ENCODE assay signal across 12 cellular contexts in genomic region chr17:82270651-82271050, GRCh38. TPM values are rescaled to one million over a fixed set of nuclear protein-coding genes. Genes with fewer than 3 reads are reported as not detected.
DNase-seq lines count a peak whose midpoint lies in the region; ATAC-seq, FAIRE-seq and TF ChIP-seq lines count a peak whose summit lies in the region.
"Had no signal": no experiment of that assay in that cellular context is flagged by ENCODE, and none has a peak within 500 bp of the region (broad histone marks: within the 10 kb centered on the region; RNA-seq: fewer than 3 reads in every experiment).

No MANE protein-coding gene starts in this region.

- peaks cover 70% of the 10 kb centered on the region for H3K4me1 Mint-ChIP-seq in activated T-cell treated with anti-CD3 and anti-CD28 coated beads, Interleukin-2, amount 50 U/mL, for 4 hours (ENCODE audit: low read depth)
- H3K4me1 Mint-ChIP-seq in activated CD4-positive, alpha-beta memory T cell treated with anti-CD3 and anti-CD28 coated beads, Interleukin-2, amount 10 ng/mL, durations not matched to agents 7 days and 5 days = peaks cover 64% of the 10 kb centered on the region
- peaks cover 71% of the 10 kb centered on the region for H3K4me1 Mint-ChIP-seq in stimulated activated memory B cell treated with anti-CD40 and anti-IgM and Interleukin-4, amounts not matched to agents 10 μg/mL and 1 μg/mL and 100 μg/mL, for 72 hours

- H2AFZ ChIP-seq in hepatocyte = no peak overlapping the region

- H4K20me1 ChIP-seq in hepatocyte (ENCODE audit: insufficient read depth, poor library complexity, severe bottlenecking) = peaks cover 70% of the 10 kb centered on the region

- H3K4me3 Mint-ChIP-seq in activated T-cell treated with anti-CD3 and anti-CD28 coated beads, Interleukin-2, amount 50 U/mL, for 4 hours = peak overlapping the region; percentile 96
- H3K4me3 Mint-ChIP-seq in activated CD4-positive, alpha-beta memory T cell treated with anti-CD3 and anti-CD28 coated beads, Interleukin-2, amount 10 ng/mL, durations not matched to agents 7 days and 5 days = no peak overlapping the region
- peak overlapping the region; percentile 23 for H3K4me3 Mint-ChIP-seq in stimulated activated memory B cell treated with anti-CD40 and anti-IgM and Interleukin-4, amounts not matched to agents 10 μg/mL and 1 μg/mL and 100 μg/mL, for 72 hours

- no peaks in the 10 kb centered on the region for H3K27me3 ChIP-seq in hepatocyte
- H3K27me3 ChIP-seq: right atrium auricular region had no signal

- no peak for DNase-seq in activated T-cell treated with anti-CD3 and anti-CD28 coated beads, Interleukin-2, amount 50 U/mL, for 4 hours
- DNase-seq in activated T-cell treated with anti-CD3 and anti-CD28 coated beads, Interleukin-2, amount 50 U/mL, for 48 hours = no peak
- DNase-seq in activated CD4-positive, alpha-beta memory T cell treated with anti-CD3 and anti-CD28 coated beads, Interleukin-2, amount 10 ng/mL, durations not matched to agents 7 days and 5 days = no peak
- DNase-seq in hepatocyte (ENCODE audit: low spot score) (no peak), NCI-H1092 (lab: John Stamatoyannopoulos, UW) (no peak), HTR-8/SVneo (ENCODE audit: insufficient read length, low spot score) (no peak)
- DNase-seq: NCI-H526 treated with DMSO at 0.1 percent for 48 hours had no signal

- no peaks in the 10 kb centered on the region for H3K36me3 ChIP-seq in hepatocyte (replicated peaks; ENCODE audit: insufficient read depth, low read depth)

- no peaks in the 10 kb centered on the region for H3K9me2 ChIP-seq in hepatocyte (replicated peaks; ENCODE audit: insufficient read depth)

- peaks cover 82% of the 10 kb centered on the region for H3K79me2 ChIP-seq in hepatocyte

- CTCF ChIA-PET in activated CD4-positive, alpha-beta memory T cell treated with anti-CD3 and anti-CD28 coated beads, Interleukin-2, amount 10 ng/mL, durations not matched to agents 7 days and 5 days (lab: Charles Lee) = no interaction called here

- H3K36me3 Mint-ChIP-seq in activated T-cell treated with anti-CD3 and anti-CD28 coated beads, Interleukin-2, amount 50 U/mL, for 4 hours (ENCODE audit: insufficient read depth) = peaks cover 26% of the 10 kb centered on the region
- H3K36me3 Mint-ChIP-seq in activated CD4-positive, alpha-beta memory T cell treated with anti-CD3 and anti-CD28 coated beads, Interleukin-2, amount 10 ng/mL, durations not matched to agents 7 days and 5 days (ENCODE audit: low read depth) = peaks cover 54% of the 10 kb centered on the region
- H3K36me3 Mint-ChIP-seq in stimulated activated memory B cell treated with anti-CD40 and anti-IgM and Interleukin-4, amounts not matched to agents 10 μg/mL and 1 μg/mL and 100 μg/mL, for 72 hours = peaks cover 31% of the 10 kb centered on the region

- H3K4me1 ChIP-seq in hepatocyte (ENCODE audit: insufficient read depth) = peaks cover 71% of the 10 kb centered on the region

- no peak for FAIRE-seq in HTR-8/SVneo (lab: Jason Lieb, UNC)
- FAIRE-seq: colon had no signal

- H3K4me2 ChIP-seq in hepatocyte = peak overlapping the region; percentile 99

- POLR2A ChIA-PET in activated CD4-positive, alpha-beta memory T cell treated with anti-CD3 and anti-CD28 coated beads, Interleukin-2, amount 10 ng/mL, durations not matched to agents 7 days and 5 days (lab: Charles Lee) = interaction anchor here (1.2 to 1.8 kb wide), 2 partner anchors 27 to 47 kb away, joined by 3 to 9 read pairs; partner anchors contain the start of gene CD7

- H3K27ac ChIP-seq in hepatocyte = peak overlapping the region; percentile 100

- no peak overlapping the region for H3K4me3 ChIP-seq in hepatocyte
- H3K4me3 ChIP-seq: lung had no signal

- no peaks in the 10 kb centered on the region for H3K27me3 Mint-ChIP-seq in activated T-cell treated with anti-CD3 and anti-CD28 coated beads, Interleukin-2, amount 50 U/mL, for 4 hours (ENCODE audit: low read depth)
- H3K27me3 Mint-ChIP-seq in activated CD4-positive, alpha-beta memory T cell treated with anti-CD3 and anti-CD28 coated beads, Interleukin-2, amount 10 ng/mL, durations not matched to agents 7 days and 5 days = no peaks in the 10 kb centered on the region
- H3K27me3 Mint-ChIP-seq in stimulated activated memory B cell treated with anti-CD40 and anti-IgM and Interleukin-4, amounts not matched to agents 10 μg/mL and 1 μg/mL and 100 μg/mL, for 72 hours = no peaks in the 10 kb centered on the region

- WGBS in hepatocyte (ENCODE audit: low lambda C conversion rate, missing lambda C conversion rate) = 92% methylated on average over 12 of the region's 12 CpGs

- H3K9me3 ChIP-seq in hepatocyte (ENCODE audit: low read depth) = no peaks in the 10 kb centered on the region
- H3K9me3 ChIP-seq: right atrium auricular region had no signal

- ATAC-seq in activated T-cell treated with anti-CD3 and anti-CD28 coated beads, Interleukin-2, amount 50 U/mL, for 4 hours = no peak
- no peak for ATAC-seq in stimulated activated memory B cell treated with anti-CD40 and anti-IgM and Interleukin-4, amounts not matched to agents 10 μg/mL and 1 μg/mL and 100 μg/mL, for 72 hours
- ATAC-seq in GM18858 (IDR thresholded peaks at IDR 0.05; ENCODE audit: unreplicated experiment) = no peak

- H3K9me3 Mint-ChIP-seq in activated T-cell treated with anti-CD3 and anti-CD28 coated beads, Interleukin-2, amount 50 U/mL, for 4 hours = no peaks in the 10 kb centered on the region
- H3K9me3 Mint-ChIP-seq in activated CD4-positive, alpha-beta memory T cell treated with anti-CD3 and anti-CD28 coated beads, Interleukin-2, amount 10 ng/mL, durations not matched to agents 7 days and 5 days = no peaks in the 10 kb centered on the region
- H3K9me3 Mint-ChIP-seq in stimulated activated memory B cell treated with anti-CD40 and anti-IgM and Interleukin-4, amounts not matched to agents 10 μg/mL and 1 μg/mL and 100 μg/mL, for 72 hours = no peaks in the 10 kb centered on the region

- peak overlapping the region; percentile 26 for H3K27ac Mint-ChIP-seq in activated CD4-positive, alpha-beta memory T cell treated with anti-CD3 and anti-CD28 coated beads, Interleukin-2, amount 10 ng/mL, durations not matched to agents 7 days and 5 days
- peak overlapping the region; percentile 37 for H3K27ac Mint-ChIP-seq in stimulated activated memory B cell treated with anti-CD40 and anti-IgM and Interleukin-4, amounts not matched to agents 10 μg/mL and 1 μg/mL and 100 μg/mL, for 72 hours

- no peak for TF ChIP-seq CTCF in hepatocyte (IDR thresholded peaks at IDR 0.05; ENCODE audit: poor library complexity)

RNA-seq across cellular contexts. Expression of gene CSNK1D, which starts 2.8 kb away (rescaled TPM):
- 100 to 1,000 TPM; 152 to 170 (median 164) TPM for total RNA-seq in activated T-cell treated with anti-CD3 and anti-CD28 coated beads, Interleukin-2, amount 50 U/mL, for 4 hours
- total RNA-seq in activated CD4-positive, alpha-beta memory T cell treated with anti-CD3 and anti-CD28 coated beads, Interleukin-2, amount 10 ng/mL, durations not matched to agents 7 days and 5 days = 100 to 1,000 TPM; 116 TPM
- total RNA-seq in hepatocyte = 55.7 and 72.5 TPM in 2 replicates
- 152 and 193 TPM in 2 replicates for polyA plus RNA-seq in hepatocyte

RNA-seq across cellular contexts. Expression of gene SLC16A3, which starts 41.8 kb away (rescaled TPM):
- total RNA-seq in activated T-cell treated with anti-CD3 and anti-CD28 coated beads, Interleukin-2, amount 50 U/mL, for 4 hours = 10 to 100 TPM; 22.0 to 31.5 (median 26.3) TPM
- 100 to 1,000 TPM; 206 to 210 TPM for total RNA-seq in activated CD4-positive, alpha-beta memory T cell treated with anti-CD3 and anti-CD28 coated beads, Interleukin-2, amount 10 ng/mL, durations not matched to agents 7 days and 5 days
- total RNA-seq in hepatocyte = 240 and 290 TPM in 2 replicates
- polyA plus RNA-seq in hepatocyte = 114 and 125 TPM in 2 replicates

RNA-seq across cellular contexts. Expression of gene CD7, which starts 46.8 kb away (rescaled TPM):
- total RNA-seq in activated T-cell treated with anti-CD3 and anti-CD28 coated beads, Interleukin-2, amount 50 U/mL, for 4 hours = 100 to 1,000 TPM; 256 to 382 (median 364) TPM
- 100 to 1,000 TPM; 138 to 140 TPM for total RNA-seq in activated CD4-positive, alpha-beta memory T cell treated with anti-CD3 and anti-CD28 coated beads, Interleukin-2, amount 10 ng/mL, durations not matched to agents 7 days and 5 days
- 0.64 and 1.8 TPM in 2 replicates for total RNA-seq in hepatocyte
- polyA plus RNA-seq in hepatocyte = 7.0 and 7.8 TPM in 2 replicates

RNA-seq across cellular contexts. Expression of gene CCDC57, which starts 58.0 kb away (rescaled TPM):
- total RNA-seq in activated T-cell treated with anti-CD3 and anti-CD28 coated beads, Interleukin-2, amount 50 U/mL, for 4 hours = 10 to 100 TPM; 48.9 to 64.6 (median 60.5) TPM
- 10 to 100 TPM; 49.8 to 54.9 TPM for total RNA-seq in activated CD4-positive, alpha-beta memory T cell treated with anti-CD3 and anti-CD28 coated beads, Interleukin-2, amount 10 ng/mL, durations not matched to agents 7 days and 5 days
- 10.0 and 15.7 TPM in 2 replicates for total RNA-seq in hepatocyte
- polyA plus RNA-seq in hepatocyte = 29.8 and 49.5 TPM in 2 replicates

Comparison
In these comparisons a context has a peak if more than half of its experiments do, and no peak if none do; other contexts are left out.
1. RNA of gene CD7, which starts 46.8 kb away (total RNA-seq): 256 to 382 TPM in activated T-cell treated with anti-CD3 and anti-CD28 coated beads, Interleukin-2, amount 50 U/mL, for 4 hours and 138 to 140 TPM in activated CD4-positive, alpha-beta memory T cell treated with anti-CD3 and anti-CD28 coated beads, Interleukin-2, amount 10 ng/mL, durations not matched to agents 7 days and 5 days; 0.64 to 1.8 TPM in hepatocyte; every median in the first group is over 10 times any median in the second.